In genomic region chr6:41682497-41682961, GRCh38 we compare ENCODE assay signal across 9 cellular contexts.
A peak's percentile ranks its signal among the peaks of the same experiment; 100 is the strongest.
DNase-seq lines count a peak whose midpoint lies in the region.
"Had no signal": no experiment of that assay in that cellular context is flagged by ENCODE, and none has a peak within 500 bp of the region (broad histone marks: within the 10 kb centered on the region; RNA-seq: fewer than 3 reads in every experiment).

No MANE protein-coding gene starts in this region.

- peak overlapping the region; percentile 81 for H3K27ac Mint-ChIP-seq in dendritic cell treated with granulocyte-macrophage colony-stimulating factor and Interleukin-4, amounts not matched to agents 40 ng/mL and 50 ng/mL, for 4 days

- H3K9me3 Mint-ChIP-seq in dendritic cell treated with granulocyte-macrophage colony-stimulating factor and Interleukin-4, amounts not matched to agents 40 ng/mL and 50 ng/mL, for 4 days = no peaks in the 10 kb centered on the region

- peaks cover 3% of the 10 kb centered on the region for H3K4me1 ChIP-seq in rectal smooth muscle tissue (ENCODE audit: control insufficient read depth, insufficient read depth, low read length)

- H3K27me3 ChIP-seq in rectal smooth muscle tissue (ENCODE audit: control insufficient read depth, insufficient read depth, low read length) = no peaks in the 10 kb centered on the region

- peaks cover 17% of the 10 kb centered on the region for H3K36me3 ChIP-seq in rectal smooth muscle tissue (ENCODE audit: control insufficient read depth, insufficient read depth, low read length)

- peak overlapping the region; percentile 31 for H3K4me3 ChIP-seq in rectal smooth muscle tissue (ENCODE audit: low read length)

- intact Hi-C loops in dendritic cell treated with granulocyte-macrophage colony-stimulating factor and Interleukin-4, amounts not matched to agents 40 ng/mL and 50 ng/mL, for 4 days (cut with micrococcal nuclease) = loop anchor here (2.0 to 5.0 kb wide), 2 partner anchors 260 to 314 kb away; no protein-coding TSS in a partner anchor

- peak overlapping the region; percentile 33 for H3K27ac ChIP-seq in rectal smooth muscle tissue (ENCODE audit: low read depth, low read length)

- peak; percentile 62 for DNase-seq in DMS53 treated with DMSO at 0.1 percent for 48 hours (lab: John Stamatoyannopoulos, UW; ENCODE audit: unreplicated experiment)
- peak; percentile 26 for DNase-seq in NCI-H69 (lab: John Stamatoyannopoulos, UW)
- no peak for DNase-seq in activated CD4-positive, CD25-positive, alpha-beta regulatory T cell treated with anti-CD3 and anti-CD28 coated beads, Interleukin-2, amount 50 U/mL, for 72 hours
- DNase-seq in NCI-H226 = no peak
- no peak for DNase-seq in SIG-M5 (lab: John Stamatoyannopoulos, UW)
- DNase-seq in inferior parietal cortex (ENCODE audit: extremely low spot score) = no peak
- DNase-seq: activated gamma-delta T cell had no signal

- H3K4me3 Mint-ChIP-seq in dendritic cell treated with granulocyte-macrophage colony-stimulating factor and Interleukin-4, amounts not matched to agents 40 ng/mL and 50 ng/mL, for 4 days = peak overlapping the region; percentile 75

- no peak overlapping the region for H3K9ac ChIP-seq in rectal smooth muscle tissue (ENCODE audit: low read length)

- peaks cover 36% of the 10 kb centered on the region for H3K36me3 Mint-ChIP-seq in dendritic cell treated with granulocyte-macrophage colony-stimulating factor and Interleukin-4, amounts not matched to agents 40 ng/mL and 50 ng/mL, for 4 days (ENCODE audit: low read depth)

- H3K27me3 Mint-ChIP-seq in dendritic cell treated with granulocyte-macrophage colony-stimulating factor and Interleukin-4, amounts not matched to agents 40 ng/mL and 50 ng/mL, for 4 days = no peaks in the 10 kb centered on the region

- peaks cover 22% of the 10 kb centered on the region for H3K4me1 Mint-ChIP-seq in dendritic cell treated with granulocyte-macrophage colony-stimulating factor and Interleukin-4, amounts not matched to agents 40 ng/mL and 50 ng/mL, for 4 days (ENCODE audit: low read depth)

Comparison
In these comparisons a context has a peak if more than half of its experiments do, and no peak if none do; other contexts are left out.
1. DNase-seq: peak in DMS53 treated with DMSO at 0.1 percent for 48 hours (single experiment) and NCI-H69 (single experiment); none in activated CD4-positive, CD25-positive, alpha-beta regulatory T cell treated with anti-CD3 and anti-CD28 coated beads, Interleukin-2, amount 50 U/mL, for 72 hours (single experiment), NCI-H226 (single experiment), SIG-M5 (single experiment) and inferior parietal cortex (single experiment).